In the genomic region with DNA sequence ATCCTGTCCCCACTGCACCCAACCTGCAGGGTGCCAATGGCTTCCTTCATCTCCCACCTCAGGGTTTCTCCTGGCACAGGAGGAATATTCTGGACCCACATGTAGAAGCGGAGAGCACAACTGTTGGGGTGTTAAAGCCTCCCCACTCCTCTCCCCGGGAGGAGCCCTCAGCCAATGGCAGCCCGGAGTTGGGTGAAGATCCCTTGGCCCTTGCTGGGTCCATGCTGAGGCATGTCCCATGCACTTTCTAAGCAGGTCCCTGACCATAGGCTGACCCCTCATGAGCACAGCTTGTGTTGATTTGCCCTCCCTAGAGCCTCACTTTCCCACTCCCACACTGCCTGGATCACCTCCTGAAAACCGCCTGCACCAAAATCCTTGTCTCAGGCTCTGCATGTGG, we compare ENCODE assay signal across 27 cellular contexts.
"Had no signal": no experiment of that assay in that cellular context is flagged by ENCODE, and none has a peak within 500 bp of the region (broad histone marks: within the 10 kb centered on the region; RNA-seq: fewer than 3 reads in every experiment).

No MANE protein-coding gene starts in this region.

- H3K4me1 Mint-ChIP-seq: natural killer cell; stimulated activated naive B cell treated with anti-CD40 and anti-IgM and Interleukin-4, amounts not matched to agents 10 μg/mL and 1 μg/mL and 100 μg/mL, for 72 hours had no signal

- H3K36me3 ChIP-seq: left ventricle myocardium inferior, right atrium auricular region, right lobe of liver, stomach, thyroid gland, transverse colon, upper lobe of right lung, uterus had no signal

- H3K9me3 ChIP-seq: left ventricle myocardium inferior, right atrium auricular region, right lobe of liver, stomach, testis, thyroid gland, transverse colon, upper lobe of right lung, uterus had no signal

- H3K4me2 ChIP-seq: smooth muscle cell had no signal

- ATAC-seq: natural killer cell; right lobe of liver; stimulated activated naive CD8-positive, alpha-beta T cell treated with anti-CD3 and anti-CD28 coated beads, Interleukin-15, Interleukin-2, amounts not matched to agents 100 U/mL and 50 U/mL, for 24 hours; upper lobe of right lung had no signal

- H3K27me3 ChIP-seq: right atrium auricular region, right lobe of liver, testis, thyroid gland, transverse colon, upper lobe of right lung, uterus had no signal

- DNase-seq: head of caudate nucleus; hippocampal formation; kidney; left ventricle myocardium inferior; mesendoderm; naive B cell; natural killer cell; nucleus accumbens; right lobe of liver; stimulated activated CD4-positive, alpha-beta T cell treated with anti-CD3 and anti-CD28 coated beads, Interleukin-12 subunit alpha, Interleukin-12 subunit beta, amount 100 ng/mL, for 4 hours; stimulated activated CD4-positive, alpha-beta T cell treated with anti-CD3 and anti-CD28 coated beads, Interleukin-15, amount 100 ng/mL, for 24 hours; stimulated activated CD4-positive, alpha-beta T cell treated with anti-CD3 and anti-CD28 coated beads, Interleukin-2, amount 100 ng/mL, for 24 hours; stimulated activated CD4-positive, alpha-beta T cell treated with anti-CD3 and anti-CD28 coated beads, Interleukin-4, amount 100 ng/mL, for 1 hour; stimulated activated naive B cell treated with anti-CD40 and anti-IgM and Interleukin-4, amounts not matched to agents 10 μg/mL and 1 μg/mL and 100 μg/mL, for 72 hours; stimulated activated naive CD8-positive, alpha-beta T cell treated with anti-CD3 and anti-CD28 coated beads, Interleukin-15, Interleukin-2, amounts not matched to agents 100 U/mL and 50 U/mL, for 24 hours; stomach; testis; thyroid gland; transverse colon; upper lobe of right lung; uterus had no signal

- H3K36me3 Mint-ChIP-seq: mesothelial cell of epicardium; naive B cell; natural killer cell; stimulated activated naive B cell treated with anti-CD40 and anti-IgM and Interleukin-4, amounts not matched to agents 10 μg/mL and 1 μg/mL and 100 μg/mL, for 72 hours had no signal

- H3K4me3 ChIP-seq: left ventricle myocardium inferior, lung, right atrium auricular region, right lobe of liver, smooth muscle cell, stomach, testis, thyroid gland, transverse colon, upper lobe of right lung, uterus had no signal

- H2AFZ ChIP-seq: parathyroid adenoma had no signal

- H3K9me3 Mint-ChIP-seq: mesothelial cell of epicardium; natural killer cell; stimulated activated naive B cell treated with anti-CD40 and anti-IgM and Interleukin-4, amounts not matched to agents 10 μg/mL and 1 μg/mL and 100 μg/mL, for 72 hours had no signal

- H3K9ac ChIP-seq: parathyroid adenoma had no signal

- H3K4me1 ChIP-seq: parathyroid adenoma, right lobe of liver, testis, thyroid gland, transverse colon, uterus had no signal

- H3K27ac ChIP-seq: parathyroid adenoma, right atrium auricular region, right lobe of liver, stomach, testis, thyroid gland, transverse colon, upper lobe of right lung, uterus had no signal

- H3K4me3 Mint-ChIP-seq: mesothelial cell of epicardium; naive B cell; natural killer cell; stimulated activated naive B cell treated with anti-CD40 and anti-IgM and Interleukin-4, amounts not matched to agents 10 μg/mL and 1 μg/mL and 100 μg/mL, for 72 hours had no signal

- H3K27ac Mint-ChIP-seq: natural killer cell; progenitor cell of endocrine pancreas; stimulated activated naive B cell treated with anti-CD40 and anti-IgM and Interleukin-4, amounts not matched to agents 10 μg/mL and 1 μg/mL and 100 μg/mL, for 72 hours had no signal
